1 cellular context compared by ENCODE assay signal in the genomic region with DNA sequence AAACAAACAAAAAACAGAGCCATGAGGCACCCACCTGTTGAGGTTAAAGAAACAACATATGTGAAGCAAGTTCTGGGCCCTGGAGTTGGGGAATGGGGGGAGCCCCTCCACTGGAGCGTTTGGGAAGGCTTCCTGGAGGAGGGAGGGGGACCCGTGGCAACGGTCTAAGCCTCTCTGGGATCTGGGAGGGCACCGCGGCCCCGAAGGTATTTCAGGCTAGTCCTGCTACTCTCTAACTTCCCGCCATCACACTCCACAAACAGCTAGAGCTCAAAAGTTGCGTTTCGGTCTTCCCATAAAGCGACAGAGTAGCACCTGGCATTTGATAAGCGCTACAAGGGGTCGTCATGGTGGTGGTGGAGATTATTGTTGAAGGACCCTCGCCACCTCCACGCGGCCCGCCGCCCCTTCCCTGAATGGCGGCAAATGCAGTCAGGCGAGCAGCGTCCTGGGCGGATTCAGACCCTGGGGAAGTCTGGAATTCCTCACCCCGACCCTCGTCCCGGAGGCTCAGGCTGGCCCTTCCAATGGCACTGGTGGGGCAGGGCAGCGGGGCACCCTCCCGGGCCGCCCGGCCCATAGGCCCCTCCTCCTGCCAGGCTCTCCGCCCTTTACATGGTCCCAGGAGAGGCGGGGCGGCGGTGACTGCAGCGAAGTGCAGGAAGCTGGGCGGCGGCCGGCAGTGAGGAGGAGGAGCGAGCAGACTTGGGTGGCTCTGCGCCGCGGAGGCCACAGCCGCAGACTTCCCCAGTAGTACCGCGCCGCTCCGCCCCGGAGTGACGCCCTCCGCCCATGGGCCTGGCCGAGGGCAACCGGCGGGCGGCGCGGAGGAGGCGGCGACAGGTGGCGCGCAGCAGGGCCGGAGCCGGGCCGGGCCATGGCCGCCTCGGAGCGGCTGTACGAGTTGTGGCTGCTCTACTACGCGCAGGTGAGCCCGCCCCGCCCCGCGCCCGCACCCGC.
TF ChIP-seq lines count a peak whose summit lies in the region.

A gene with protein sequence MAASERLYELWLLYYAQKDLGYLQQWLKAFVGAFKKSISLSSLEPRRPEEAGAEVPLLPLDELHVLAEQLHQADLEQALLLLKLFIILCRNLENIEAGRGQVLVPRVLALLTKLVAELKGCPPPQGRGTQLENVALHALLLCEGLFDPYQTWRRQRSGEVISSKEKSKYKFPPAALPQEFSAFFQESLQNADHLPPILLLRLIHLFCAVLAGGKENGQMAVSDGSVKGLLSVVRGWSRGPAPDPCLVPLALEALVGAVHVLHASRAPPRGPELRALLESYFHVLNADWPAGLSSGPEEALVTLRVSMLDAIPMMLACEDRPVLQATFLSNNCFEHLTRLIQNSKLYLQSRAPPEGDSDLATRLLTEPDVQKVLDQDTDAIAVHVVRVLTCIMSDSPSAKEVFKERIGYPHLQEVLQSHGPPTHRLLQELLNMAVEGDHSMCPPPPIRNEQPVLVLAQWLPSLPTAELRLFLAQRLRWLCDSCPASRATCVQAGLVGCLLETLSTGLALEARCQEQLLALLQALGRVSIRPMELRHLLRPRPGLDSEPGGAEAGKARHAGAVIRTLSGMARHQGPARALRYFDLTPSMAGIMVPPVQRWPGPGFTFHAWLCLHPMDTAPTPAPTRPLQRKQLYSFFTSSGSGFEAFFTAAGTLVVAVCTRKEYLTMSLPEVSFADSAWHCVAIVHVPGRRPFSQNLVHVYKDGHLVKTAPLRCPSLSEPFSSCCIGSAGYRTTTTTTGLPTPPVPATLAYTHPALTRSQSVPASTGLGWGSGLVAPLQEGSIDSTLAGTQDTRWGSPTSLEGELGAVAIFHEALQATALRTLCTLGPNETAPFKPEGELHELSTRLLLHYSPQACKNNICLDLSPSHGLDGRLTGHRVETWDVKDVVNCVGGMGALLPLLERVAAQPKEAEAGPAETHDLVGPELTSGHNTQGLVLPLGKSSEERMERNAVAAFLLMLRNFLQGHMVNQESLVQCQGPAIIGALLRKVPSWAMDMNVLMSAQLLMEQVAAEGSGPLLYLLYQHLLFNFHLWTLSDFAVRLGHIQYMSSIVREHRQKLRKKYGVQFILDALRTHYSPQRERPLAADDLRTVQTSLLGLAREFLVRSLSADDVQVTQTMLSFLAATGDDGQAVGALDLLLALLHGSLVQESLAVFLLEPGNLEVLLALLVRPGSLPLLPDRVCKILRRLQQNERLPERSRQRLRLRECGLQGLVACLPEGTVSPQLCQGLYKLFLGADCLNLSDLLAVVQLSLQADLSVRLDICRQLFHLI (N-terminal part only) (plus strand): TSS at position 682 of the 960 bp plus-strand sequence. CDS start 196 bp downstream, at position 878.

TF ChIP-seq in HepG2, 621 proteins besides CTCF, POLR2A, EP300 and RAD21 (continued from another document and continues in another):
- TF ChIP-seq, protein P1, sequence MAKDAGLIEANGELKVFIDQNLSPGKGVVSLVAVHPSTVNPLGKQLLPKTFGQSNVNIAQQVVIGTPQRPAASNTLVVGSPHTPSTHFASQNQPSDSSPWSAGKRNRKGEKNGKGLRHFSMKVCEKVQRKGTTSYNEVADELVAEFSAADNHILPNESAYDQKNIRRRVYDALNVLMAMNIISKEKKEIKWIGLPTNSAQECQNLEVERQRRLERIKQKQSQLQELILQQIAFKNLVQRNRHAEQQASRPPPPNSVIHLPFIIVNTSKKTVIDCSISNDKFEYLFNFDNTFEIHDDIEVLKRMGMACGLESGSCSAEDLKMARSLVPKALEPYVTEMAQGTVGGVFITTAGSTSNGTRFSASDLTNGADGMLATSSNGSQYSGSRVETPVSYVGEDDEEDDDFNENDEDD (CRISPR knock-in tag; IDR thresholded peaks at IDR 0.05; ENCODE audit: borderline replicate concordance): no peak; the same call in 1 of the 2 replicates
- TF ChIP-seq, protein P2, sequence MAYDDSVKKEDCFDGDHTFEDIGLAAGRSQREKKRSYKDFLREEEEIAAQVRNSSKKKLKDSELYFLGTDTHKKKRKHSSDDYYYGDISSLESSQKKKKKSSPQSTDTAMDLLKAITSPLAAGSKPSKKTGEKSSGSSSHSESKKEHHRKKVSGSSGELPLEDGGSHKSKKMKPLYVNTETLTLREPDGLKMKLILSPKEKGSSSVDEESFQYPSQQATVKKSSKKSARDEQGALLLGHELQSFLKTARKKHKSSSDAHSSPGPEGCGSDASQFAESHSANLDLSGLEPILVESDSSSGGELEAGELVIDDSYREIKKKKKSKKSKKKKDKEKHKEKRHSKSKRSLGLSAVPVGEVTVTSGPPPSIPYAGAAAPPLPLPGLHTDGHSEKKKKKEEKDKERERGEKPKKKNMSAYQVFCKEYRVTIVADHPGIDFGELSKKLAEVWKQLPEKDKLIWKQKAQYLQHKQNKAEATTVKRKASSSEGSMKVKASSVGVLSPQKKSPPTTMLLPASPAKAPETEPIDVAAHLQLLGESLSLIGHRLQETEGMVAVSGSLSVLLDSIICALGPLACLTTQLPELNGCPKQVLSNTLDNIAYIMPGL (CRISPR knock-in tag; IDR thresholded peaks at IDR 0.05; ENCODE audit: borderline replicate concordance in 1 of 2, low read depth in 1 of 2): peak; percentile 41 to 65; a peak in 2 of 4 replicates
- TF ChIP-seq HOXA3 (CRISPR knock-in tag; IDR thresholded peaks at IDR 0.05): peak; percentile 59
- no peak for TF ChIP-seq MAFF (IDR thresholded peaks at IDR 0.05; ENCODE audit: low read depth, low read length)
- TF ChIP-seq ZNF768 (CRISPR knock-in tag; IDR thresholded peaks at IDR 0.05): no peak
- peak; percentile 80; the same call in 1 of the 2 replicates for TF ChIP-seq WIZ (CRISPR knock-in tag; IDR thresholded peaks at IDR 0.05)
- TF ChIP-seq ZNF232 (CRISPR knock-in tag; IDR thresholded peaks at IDR 0.05; ENCODE audit: borderline replicate concordance): peak; percentile 56; the same call in 1 of the 2 replicates
- TF ChIP-seq, protein P3, sequence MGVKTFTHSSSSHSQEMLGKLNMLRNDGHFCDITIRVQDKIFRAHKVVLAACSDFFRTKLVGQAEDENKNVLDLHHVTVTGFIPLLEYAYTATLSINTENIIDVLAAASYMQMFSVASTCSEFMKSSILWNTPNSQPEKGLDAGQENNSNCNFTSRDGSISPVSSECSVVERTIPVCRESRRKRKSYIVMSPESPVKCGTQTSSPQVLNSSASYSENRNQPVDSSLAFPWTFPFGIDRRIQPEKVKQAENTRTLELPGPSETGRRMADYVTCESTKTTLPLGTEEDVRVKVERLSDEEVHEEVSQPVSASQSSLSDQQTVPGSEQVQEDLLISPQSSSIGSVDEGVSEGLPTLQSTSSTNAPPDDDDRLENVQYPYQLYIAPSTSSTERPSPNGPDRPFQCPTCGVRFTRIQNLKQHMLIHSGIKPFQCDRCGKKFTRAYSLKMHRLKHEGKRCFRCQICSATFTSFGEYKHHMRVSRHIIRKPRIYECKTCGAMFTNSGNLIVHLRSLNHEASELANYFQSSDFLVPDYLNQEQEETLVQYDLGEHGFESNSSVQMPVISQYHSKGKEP (CRISPR knock-in tag; IDR thresholded peaks at IDR 0.05): no peak
- no peak for TF ChIP-seq ZNF629 (CRISPR knock-in tag; conservative IDR thresholded peaks at IDR 0.05)
- TF ChIP-seq ZNF556 (CRISPR knock-in tag; IDR thresholded peaks at IDR 0.05; ENCODE audit: borderline replicate concordance): peak; percentile 44; the same call in 1 of the 2 replicates
- TF ChIP-seq ZNF83 (CRISPR knock-in tag; IDR thresholded peaks at IDR 0.05; ENCODE audit: borderline replicate concordance): no peak
- TF ChIP-seq, protein P4, sequence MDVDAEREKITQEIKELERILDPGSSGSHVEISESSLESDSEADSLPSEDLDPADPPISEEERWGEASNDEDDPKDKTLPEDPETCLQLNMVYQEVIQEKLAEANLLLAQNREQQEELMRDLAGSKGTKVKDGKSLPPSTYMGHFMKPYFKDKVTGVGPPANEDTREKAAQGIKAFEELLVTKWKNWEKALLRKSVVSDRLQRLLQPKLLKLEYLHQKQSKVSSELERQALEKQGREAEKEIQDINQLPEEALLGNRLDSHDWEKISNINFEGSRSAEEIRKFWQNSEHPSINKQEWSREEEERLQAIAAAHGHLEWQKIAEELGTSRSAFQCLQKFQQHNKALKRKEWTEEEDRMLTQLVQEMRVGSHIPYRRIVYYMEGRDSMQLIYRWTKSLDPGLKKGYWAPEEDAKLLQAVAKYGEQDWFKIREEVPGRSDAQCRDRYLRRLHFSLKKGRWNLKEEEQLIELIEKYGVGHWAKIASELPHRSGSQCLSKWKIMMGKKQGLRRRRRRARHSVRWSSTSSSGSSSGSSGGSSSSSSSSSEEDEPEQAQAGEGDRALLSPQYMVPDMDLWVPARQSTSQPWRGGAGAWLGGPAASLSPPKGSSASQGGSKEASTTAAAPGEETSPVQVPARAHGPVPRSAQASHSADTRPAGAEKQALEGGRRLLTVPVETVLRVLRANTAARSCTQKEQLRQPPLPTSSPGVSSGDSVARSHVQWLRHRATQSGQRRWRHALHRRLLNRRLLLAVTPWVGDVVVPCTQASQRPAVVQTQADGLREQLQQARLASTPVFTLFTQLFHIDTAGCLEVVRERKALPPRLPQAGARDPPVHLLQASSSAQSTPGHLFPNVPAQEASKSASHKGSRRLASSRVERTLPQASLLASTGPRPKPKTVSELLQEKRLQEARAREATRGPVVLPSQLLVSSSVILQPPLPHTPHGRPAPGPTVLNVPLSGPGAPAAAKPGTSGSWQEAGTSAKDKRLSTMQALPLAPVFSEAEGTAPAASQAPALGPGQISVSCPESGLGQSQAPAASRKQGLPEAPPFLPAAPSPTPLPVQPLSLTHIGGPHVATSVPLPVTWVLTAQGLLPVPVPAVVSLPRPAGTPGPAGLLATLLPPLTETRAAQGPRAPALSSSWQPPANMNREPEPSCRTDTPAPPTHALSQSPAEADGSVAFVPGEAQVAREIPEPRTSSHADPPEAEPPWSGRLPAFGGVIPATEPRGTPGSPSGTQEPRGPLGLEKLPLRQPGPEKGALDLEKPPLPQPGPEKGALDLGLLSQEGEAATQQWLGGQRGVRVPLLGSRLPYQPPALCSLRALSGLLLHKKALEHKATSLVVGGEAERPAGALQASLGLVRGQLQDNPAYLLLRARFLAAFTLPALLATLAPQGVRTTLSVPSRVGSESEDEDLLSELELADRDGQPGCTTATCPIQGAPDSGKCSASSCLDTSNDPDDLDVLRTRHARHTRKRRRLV (CRISPR knock-in tag; IDR thresholded peaks at IDR 0.05): no peak
- TF ChIP-seq HNRNPH1 (optimal IDR thresholded peaks at IDR 0.05; ENCODE audit: low read depth, low read length): no peak
- TF ChIP-seq, protein P5, sequence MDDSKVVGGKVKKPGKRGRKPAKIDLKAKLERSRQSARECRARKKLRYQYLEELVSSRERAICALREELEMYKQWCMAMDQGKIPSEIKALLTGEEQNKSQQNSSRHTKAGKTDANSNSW (CRISPR knock-in tag; IDR thresholded peaks at IDR 0.05; ENCODE audit: borderline replicate concordance): no peak
- TF ChIP-seq JUND (CRISPR knock-in tag; IDR thresholded peaks at IDR 0.05): no peak
- 0 out of 2 replicates have a peak, but pooled peaks have one; percentile 34 for TF ChIP-seq ZNF879 (CRISPR knock-in tag; IDR thresholded peaks at IDR 0.05)
- TF ChIP-seq, protein P6, sequence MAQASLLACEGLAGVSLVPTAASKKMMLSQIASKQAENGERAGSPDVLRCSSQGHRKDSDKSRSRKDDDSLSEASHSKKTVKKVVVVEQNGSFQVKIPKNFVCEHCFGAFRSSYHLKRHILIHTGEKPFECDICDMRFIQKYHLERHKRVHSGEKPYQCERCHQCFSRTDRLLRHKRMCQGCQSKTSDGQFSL (CRISPR knock-in tag; IDR thresholded peaks at IDR 0.05): no peak
- no peak for TF ChIP-seq MATR3 (CRISPR knock-in tag; IDR thresholded peaks at IDR 0.05)
- TF ChIP-seq, protein P7, sequence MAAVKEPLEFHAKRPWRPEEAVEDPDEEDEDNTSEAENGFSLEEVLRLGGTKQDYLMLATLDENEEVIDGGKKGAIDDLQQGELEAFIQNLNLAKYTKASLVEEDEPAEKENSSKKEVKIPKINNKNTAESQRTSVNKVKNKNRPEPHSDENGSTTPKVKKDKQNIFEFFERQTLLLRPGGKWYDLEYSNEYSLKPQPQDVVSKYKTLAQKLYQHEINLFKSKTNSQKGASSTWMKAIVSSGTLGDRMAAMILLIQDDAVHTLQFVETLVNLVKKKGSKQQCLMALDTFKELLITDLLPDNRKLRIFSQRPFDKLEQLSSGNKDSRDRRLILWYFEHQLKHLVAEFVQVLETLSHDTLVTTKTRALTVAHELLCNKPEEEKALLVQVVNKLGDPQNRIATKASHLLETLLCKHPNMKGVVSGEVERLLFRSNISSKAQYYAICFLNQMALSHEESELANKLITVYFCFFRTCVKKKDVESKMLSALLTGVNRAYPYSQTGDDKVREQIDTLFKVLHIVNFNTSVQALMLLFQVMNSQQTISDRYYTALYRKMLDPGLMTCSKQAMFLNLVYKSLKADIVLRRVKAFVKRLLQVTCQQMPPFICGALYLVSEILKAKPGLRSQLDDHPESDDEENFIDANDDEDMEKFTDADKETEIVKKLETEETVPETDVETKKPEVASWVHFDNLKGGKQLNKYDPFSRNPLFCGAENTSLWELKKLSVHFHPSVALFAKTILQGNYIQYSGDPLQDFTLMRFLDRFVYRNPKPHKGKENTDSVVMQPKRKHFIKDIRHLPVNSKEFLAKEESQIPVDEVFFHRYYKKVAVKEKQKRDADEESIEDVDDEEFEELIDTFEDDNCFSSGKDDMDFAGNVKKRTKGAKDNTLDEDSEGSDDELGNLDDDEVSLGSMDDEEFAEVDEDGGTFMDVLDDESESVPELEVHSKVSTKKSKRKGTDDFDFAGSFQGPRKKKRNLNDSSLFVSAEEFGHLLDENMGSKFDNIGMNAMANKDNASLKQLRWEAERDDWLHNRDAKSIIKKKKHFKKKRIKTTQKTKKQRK (IDR thresholded peaks at IDR 0.05; ENCODE audit: low read length): no peak
- peak; percentile 58 for TF ChIP-seq SP4 (CRISPR knock-in tag; IDR thresholded peaks at IDR 0.05)
- no peak for TF ChIP-seq ZNF17 (CRISPR knock-in tag; IDR thresholded peaks at IDR 0.05)
- 0 out of 2 replicates have a peak, but pooled peaks have one; percentile 43 for TF ChIP-seq SRY (CRISPR knock-in tag; IDR thresholded peaks at IDR 0.05)
- TF ChIP-seq KLF13 (CRISPR knock-in tag; IDR thresholded peaks at IDR 0.05): no peak
- TF ChIP-seq CHD2 (IDR thresholded peaks at IDR 0.05; ENCODE audit: low read depth, low read length): no peak
- TF ChIP-seq, protein P8, sequence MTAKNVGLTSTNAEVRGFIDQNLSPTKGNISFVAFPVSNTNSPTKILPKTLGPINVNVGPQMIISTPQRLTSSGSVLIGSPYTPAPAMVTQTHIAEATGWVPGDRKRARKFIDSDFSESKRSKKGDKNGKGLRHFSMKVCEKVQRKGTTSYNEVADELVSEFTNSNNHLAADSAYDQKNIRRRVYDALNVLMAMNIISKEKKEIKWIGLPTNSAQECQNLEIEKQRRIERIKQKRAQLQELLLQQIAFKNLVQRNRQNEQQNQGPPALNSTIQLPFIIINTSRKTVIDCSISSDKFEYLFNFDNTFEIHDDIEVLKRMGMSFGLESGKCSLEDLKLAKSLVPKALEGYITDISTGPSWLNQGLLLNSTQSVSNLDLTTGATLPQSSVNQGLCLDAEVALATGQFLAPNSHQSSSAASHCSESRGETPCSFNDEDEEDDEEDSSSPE (CRISPR knock-in tag; IDR thresholded peaks at IDR 0.05): peak; percentile 70; the same call in 1 of the 2 replicates
- TF ChIP-seq ZNF329 (CRISPR knock-in tag; IDR thresholded peaks at IDR 0.05; ENCODE audit: low read depth): peak; percentile 70; the same call in 1 of the 2 replicates
- TF ChIP-seq ZBTB3 (CRISPR knock-in tag; IDR thresholded peaks at IDR 0.05; ENCODE audit: borderline replicate concordance, low read depth): no peak
- TF ChIP-seq SNAI1 (CRISPR knock-in tag; IDR thresholded peaks at IDR 0.05; ENCODE audit: borderline replicate concordance): no peak
- peak; percentile 65 for TF ChIP-seq ELF1 (CRISPR knock-in tag; IDR thresholded peaks at IDR 0.05)
